ENCODE assay signal across 31 cellular contexts in genomic region chr2:62744603-62745002, GRCh38.
"Had no signal": no experiment of that assay in that cellular context is flagged by ENCODE, and none has a peak within 500 bp of the region (broad histone marks: within the 10 kb centered on the region; RNA-seq: fewer than 3 reads in every experiment).

No MANE protein-coding gene starts in this region.

- H3K4me2 ChIP-seq: neural progenitor cell had no signal

- H3K27ac Mint-ChIP-seq: activated naive CD8-positive, alpha-beta T cell; natural killer cell; neural progenitor cell; T-cell; T-helper 2 cell treated with Interferon-gamma antibody and Interleukin-4, amounts not matched to agents 5 μg/mL and 100 μg/mL, for 36 hours had no signal

- H3K4me1 ChIP-seq: left lung, lower lobe of right lung, psoas muscle had no signal

- H3K27me3 ChIP-seq: heart left ventricle, left lung, neural progenitor cell, spleen, suprapubic skin, transverse colon had no signal

- H3K27me3 Mint-ChIP-seq: activated naive CD8-positive, alpha-beta T cell; T-cell had no signal

- H3K4me3 ChIP-seq: heart left ventricle, left lung, lower lobe of right lung, neural progenitor cell, psoas muscle, spleen, suprapubic skin, transverse colon had no signal

- H3K36me3 Mint-ChIP-seq: natural killer cell had no signal

- H3K4me3 Mint-ChIP-seq: activated naive CD8-positive, alpha-beta T cell; natural killer cell; neural progenitor cell; T-cell; T-helper 2 cell treated with Interferon-gamma antibody and Interleukin-4, amounts not matched to agents 5 μg/mL and 100 μg/mL, for 36 hours had no signal

- H3K9ac ChIP-seq: neural progenitor cell, parathyroid adenoma had no signal

- H3K4me1 Mint-ChIP-seq: neural progenitor cell had no signal

- FAIRE-seq: bronchial epithelial cell, colon, endothelial cell of umbilical vein had no signal

- H3K36me3 ChIP-seq: lower lobe of right lung, suprapubic skin, transverse colon had no signal

- H3K27ac ChIP-seq: heart left ventricle, left lung, lower lobe of right lung, neural progenitor cell, parathyroid adenoma, psoas muscle, spleen, suprapubic skin, transverse colon had no signal

- DNase-seq: activated CD4-positive, alpha-beta T cell treated with anti-CD3 and anti-CD28 coated beads for 48 hours; activated CD4-positive, alpha-beta T cell treated with anti-CD3 and anti-CD28 coated beads, Interleukin-2, amount 50 U/mL, for 48 hours; activated CD8-positive, alpha-beta memory T cell treated with anti-CD3 and anti-CD28 coated beads for 24 hours; activated effector memory CD4-positive, alpha-beta T cell treated with Interleukin-2 at 50 U/mL for 16 hours; activated naive CD4-positive, alpha-beta T cell treated with Interleukin-2 at 50 U/mL for 16 hours; anterior cingulate cortex; foreskin fibroblast; heart left ventricle; hypothalamus; kidney glomerular epithelial cell; left lung; lower lobe of right lung; mesenchymal stem cell; natural killer cell; occipital lobe; psoas muscle; right cardiac atrium; spleen; stimulated activated naive CD4-positive, alpha-beta T cell; T-cell; transverse colon had no signal

- H3K9me3 Mint-ChIP-seq: natural killer cell; neural progenitor cell; T-helper 2 cell treated with Interferon-gamma antibody and Interleukin-4, amounts not matched to agents 5 μg/mL and 100 μg/mL, for 36 hours had no signal

- ATAC-seq: activated CD4-positive, CD25-positive, alpha-beta regulatory T cell treated with anti-CD3 and anti-CD28 coated beads, Interleukin-2, amount 50 U/mL, for 24 hours; esophagus mucosa; heart left ventricle; left lung; lower lobe of right lung; natural killer cell; psoas muscle; right cardiac atrium; T-cell had no signal
